Comparison of ENCODE assay signal across 8 cellular contexts in genomic region chr11:93652161-93652597, GRCh38. TPM values are rescaled to one million over a fixed set of nuclear protein-coding genes. Genes with fewer than 3 reads are reported as not detected.
DNase-seq lines count a peak whose midpoint lies in the region; ATAC-seq and TF ChIP-seq lines count a peak whose summit lies in the region.

No MANE protein-coding gene starts in this region.

- no peaks in the 10 kb centered on the region for H3K9me3 ChIP-seq in HAP-1
- H3K9me3 ChIP-seq in mucosa of descending colon, result no peaks in the 10 kb centered on the region

- H3K27me3 ChIP-seq in HAP-1 (ENCODE audit: low read depth), result peaks cover 29% of the 10 kb centered on the region

- H3K27ac ChIP-seq in coronary artery, result no peak overlapping the region

- TF ChIP-seq CTCF in coronary artery (IDR thresholded peaks at IDR 0.05), result peak; percentile 74
- peak; percentile 29 for TF ChIP-seq CTCF in mucosa of descending colon (IDR thresholded peaks at IDR 0.05)

- intact Hi-C loops in mucosa of descending colon (cut with DNase I, micrococcal nuclease), result loop anchor here (5.0 to 10.0 kb wide), 2 partner anchors 107 to 415 kb away; partner anchors contain the start of gene SMCO4 (in 1 of the 2)

- in situ Hi-C loops in HAP-1 (cut with MboI; ENCODE audit: low sequenced_read_pairs), result loop anchor here (10.0 to 25.0 kb wide), 2 partner anchors 417 to 715 kb away; no protein-coding TSS in a partner anchor

- peak; percentile 43 for ATAC-seq in mucosa of descending colon

- no peaks in the 10 kb centered on the region for H3K36me3 ChIP-seq in HAP-1 (replicated peaks)
- no peaks in the 10 kb centered on the region for H3K36me3 ChIP-seq in mucosa of descending colon (ENCODE audit: low read depth)

- H3K4me1 ChIP-seq in HAP-1, result no peaks in the 10 kb centered on the region
- H3K4me1 ChIP-seq in mucosa of descending colon (ENCODE audit: low read depth), result no peaks in the 10 kb centered on the region

- peak; percentile 31 for DNase-seq in NCI-H146 (lab: John Stamatoyannopoulos, UW)
- DNase-seq in NCI-H146 treated with DMSO at 0.1 percent for 48 hours (lab: John Stamatoyannopoulos, UW; ENCODE audit: unreplicated experiment), result no peak
- peak; percentile 44 to 65 for DNase-seq in HAP-1 (ENCODE audit: low spot score in 2 of 2)
- peak; percentile 22 to 51 for DNase-seq in SHP77 (lab: John Stamatoyannopoulos, UW)
- no peak for DNase-seq in coronary artery (ENCODE audit: low spot score)
- peak in 1 of 3 donors; percentile 63 for DNase-seq in mucosa of descending colon
- no peak for DNase-seq in H4 (ENCODE audit: low spot score)
- no peak for DNase-seq in NCI-H226

- H3K4me3 ChIP-seq in HAP-1, result no peak overlapping the region
- H3K4me3 ChIP-seq in coronary artery, result no peak overlapping the region
- no peak overlapping the region for H3K4me3 ChIP-seq in mucosa of descending colon

RNA-seq across cellular contexts. Expression of gene CEP295, which starts 9.3 kb away (rescaled TPM):
- total RNA-seq in mucosa of descending colon, result 10 to 100 TPM in 2 of 3 donors, 1 to 10 TPM in 1; 9.5 to 11.4 (median 10.2) TPM
- total RNA-seq in H4 (2014; rRNA removed; shearing (Covaris generic)), result 6.9 and 12.9 TPM in 2 replicates

Comparison
In these comparisons a context has a peak if more than half of its experiments do, and no peak if none do; other contexts are left out.
1. DNase-seq: peak in NCI-H146 (single experiment), HAP-1 (2 of 2) and SHP77 (2 of 2); none in NCI-H146 treated with DMSO at 0.1 percent for 48 hours (single experiment), coronary artery (single experiment), H4 (single experiment) and NCI-H226 (single experiment).